ENCODE assay signal across 36 cellular contexts in the genomic region with DNA sequence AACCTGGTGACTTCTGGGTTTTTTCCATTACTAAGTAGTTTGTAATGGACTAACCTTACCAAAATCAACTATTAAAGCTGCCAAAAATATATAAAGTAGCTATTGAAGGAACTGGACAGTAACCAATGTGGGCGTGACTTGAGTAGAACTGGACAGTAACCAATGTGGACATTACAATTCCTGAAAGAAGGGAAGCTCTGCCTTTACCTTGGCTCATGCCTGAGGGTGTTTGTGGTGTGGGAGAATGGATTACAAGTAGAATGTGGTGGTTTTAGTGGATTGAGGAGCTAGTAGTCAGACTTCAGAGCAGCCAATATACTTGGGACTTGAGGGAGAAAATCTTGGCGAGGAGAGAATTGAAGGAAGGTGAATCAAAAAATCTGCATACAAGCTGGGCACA. TPM values are rescaled to one million over a fixed set of nuclear protein-coding genes. Genes with fewer than 3 reads are reported as not detected.
"Had no signal": no experiment of that assay in that cellular context is flagged by ENCODE, and none has a peak within 500 bp of the region (broad histone marks: within the 10 kb centered on the region; RNA-seq: fewer than 3 reads in every experiment).

No MANE protein-coding gene starts in this region.

- ATAC-seq: activated CD4-positive, alpha-beta T cell treated with anti-CD3 and anti-CD28 coated beads for 36 hours; activated CD8-positive, alpha-beta memory T cell treated with anti-CD3 and anti-CD28 coated beads, Interleukin-2, amount 10 ng/mL, durations not matched to agents 7 days and 5 days; activated CD8-positive, alpha-beta T cell treated with anti-CD3 and anti-CD28 coated beads, Interleukin-2, amount 10 ng/mL, durations not matched to agents 7 days and 5 days; activated naive CD8-positive, alpha-beta T cell treated with anti-CD3 and anti-CD28 coated beads, Interleukin-2, amount 50 U/mL, for 24 hours; T-helper 17 cell had no signal

- H3K4me3 ChIP-seq: adrenal gland, ascending aorta, breast epithelium, cardiac muscle cell, colonic mucosa, esophagus squamous epithelium had no signal

- H3K4me3 Mint-ChIP-seq: activated CD4-positive, alpha-beta memory T cell treated with anti-CD3 and anti-CD28 coated beads for 36 hours; activated CD4-positive, alpha-beta T cell treated with anti-CD3 and anti-CD28 coated beads for 36 hours; activated CD4-positive, alpha-beta T cell treated with anti-CD3 and anti-CD28 coated beads, Interleukin-2, amount 10 ng/mL, durations not matched to agents 24 days and 14 days; activated CD8-positive, alpha-beta memory T cell treated with anti-CD3 and anti-CD28 coated beads, Interleukin-2, amount 10 ng/mL, durations not matched to agents 7 days and 5 days; activated CD8-positive, alpha-beta T cell treated with anti-CD3 and anti-CD28 coated beads, Interleukin-2, amount 10 ng/mL, durations not matched to agents 7 days and 5 days; activated naive CD4-positive, alpha-beta T cell treated with anti-CD3 and anti-CD28 coated beads for 36 hours; activated naive CD4-positive, alpha-beta T cell treated with anti-CD3 and anti-CD28 coated beads, Interleukin-2, amount 50 U/mL, for 24 hours; activated naive CD8-positive, alpha-beta T cell treated with anti-CD3 and anti-CD28 coated beads for 36 hours; activated naive CD8-positive, alpha-beta T cell treated with anti-CD3 and anti-CD28 coated beads, Interleukin-2, amount 50 U/mL, for 24 hours; activated T-helper 1 cell treated with anti-CD3 and anti-CD28 coated beads, Interleukin-12 subunit alpha, Interleukin-12 subunit beta, Interleukin-2, Interleukin-4 antibody, amounts not matched to agents 30 ng/mL and 10 ng/mL and 1 ng/mL, durations not matched to agents 14 hours and 24 hours and 36 hours; brain; T-helper 17 cell; T-helper 2 cell treated with Interferon-gamma antibody and Interleukin-4, amounts not matched to agents 5 μg/mL and 100 μg/mL, for 36 hours had no signal

- H3K9me3 ChIP-seq: colonic mucosa, esophagus squamous epithelium had no signal

- H3K4me1 Mint-ChIP-seq: activated CD4-positive, alpha-beta T cell treated with anti-CD3 and anti-CD28 coated beads for 36 hours; activated CD4-positive, alpha-beta T cell treated with anti-CD3 and anti-CD28 coated beads, Interleukin-2, amount 10 ng/mL, durations not matched to agents 24 days and 14 days; activated CD8-positive, alpha-beta memory T cell treated with anti-CD3 and anti-CD28 coated beads, Interleukin-2, amount 10 ng/mL, durations not matched to agents 7 days and 5 days; activated naive CD4-positive, alpha-beta T cell treated with anti-CD3 and anti-CD28 coated beads, Interleukin-2, amount 50 U/mL, for 24 hours; activated naive CD8-positive, alpha-beta T cell treated with anti-CD3 and anti-CD28 coated beads for 36 hours; activated naive CD8-positive, alpha-beta T cell treated with anti-CD3 and anti-CD28 coated beads, Interleukin-2, amount 50 U/mL, for 24 hours; brain; T-helper 17 cell had no signal

- DNase-seq: activated CD4-positive, alpha-beta memory T cell treated with anti-CD3 and anti-CD28 coated beads for 36 hours; activated CD4-positive, alpha-beta T cell treated with anti-CD3 and anti-CD28 coated beads for 36 hours; activated CD4-positive, alpha-beta T cell treated with anti-CD3 and anti-CD28 coated beads, Interleukin-2, amount 10 ng/mL, durations not matched to agents 24 days and 14 days; activated CD4-positive, CD25-positive, alpha-beta regulatory T cell; activated CD4-positive, CD25-positive, alpha-beta regulatory T cell treated with anti-CD3 and anti-CD28 coated beads, Interleukin-2, amount 50 U/mL, for 72 hours; activated CD8-positive, alpha-beta memory T cell treated with anti-CD3 and anti-CD28 coated beads, Interleukin-2, amount 10 ng/mL, durations not matched to agents 7 days and 5 days; activated CD8-positive, alpha-beta memory T cell treated with anti-CD3 and anti-CD28 coated beads, Interleukin-2, amount 50 U/mL, for 4 hours; activated CD8-positive, alpha-beta T cell treated with anti-CD3 and anti-CD28 coated beads, Interleukin-2, amount 10 ng/mL, durations not matched to agents 7 days and 5 days; activated effector memory CD4-positive, alpha-beta T cell treated with anti-CD3 and anti-CD28 coated beads, Interleukin-2, amount 50 U/mL, for 16 hours; activated naive CD4-positive, alpha-beta T cell treated with anti-CD3 and anti-CD28 coated beads for 36 hours; activated naive CD8-positive, alpha-beta T cell treated with anti-CD3 and anti-CD28 coated beads for 36 hours; activated naive CD8-positive, alpha-beta T cell treated with anti-CD3 and anti-CD28 coated beads, Interleukin-2, amount 50 U/mL, for 24 hours; activated T-cell treated with anti-CD3 and anti-CD28 coated beads, Interleukin-2, amount 50 U/mL, for 1 hour; activated T-cell treated with anti-CD3 and anti-CD28 coated beads, Interleukin-2, amount 50 U/mL, for 48 hours; adrenal gland; amygdala; central memory CD4-positive, alpha-beta T cell; cerebellar nuclear complex; colonic mucosa; effector CD8-positive, alpha-beta T cell; esophagus squamous epithelium; foreskin fibroblast; head of caudate nucleus; T-helper 1 cell; T-helper 17 cell; T1000 had no signal

- H3K4me1 ChIP-seq: adrenal gland, ascending aorta, breast epithelium, colonic mucosa, esophagus squamous epithelium had no signal

- H3K36me3 ChIP-seq: adrenal gland, ascending aorta, breast epithelium, cardiac muscle cell, colonic mucosa, esophagus squamous epithelium had no signal

- H3K27me3 Mint-ChIP-seq: activated CD4-positive, alpha-beta memory T cell treated with anti-CD3 and anti-CD28 coated beads for 36 hours; activated CD4-positive, alpha-beta T cell treated with anti-CD3 and anti-CD28 coated beads for 36 hours; activated CD4-positive, alpha-beta T cell treated with anti-CD3 and anti-CD28 coated beads, Interleukin-2, amount 10 ng/mL, durations not matched to agents 24 days and 14 days; activated CD8-positive, alpha-beta memory T cell treated with anti-CD3 and anti-CD28 coated beads, Interleukin-2, amount 10 ng/mL, durations not matched to agents 7 days and 5 days; activated naive CD4-positive, alpha-beta T cell treated with anti-CD3 and anti-CD28 coated beads, Interleukin-2, amount 50 U/mL, for 24 hours; activated naive CD8-positive, alpha-beta T cell treated with anti-CD3 and anti-CD28 coated beads for 36 hours; activated naive CD8-positive, alpha-beta T cell treated with anti-CD3 and anti-CD28 coated beads, Interleukin-2, amount 50 U/mL, for 24 hours; brain; T-helper 17 cell had no signal

- H3K27me3 ChIP-seq: adrenal gland, ascending aorta, breast epithelium, cardiac muscle cell, colonic mucosa, esophagus squamous epithelium had no signal

- H3K27ac Mint-ChIP-seq: activated CD4-positive, alpha-beta memory T cell treated with anti-CD3 and anti-CD28 coated beads for 36 hours; activated CD4-positive, alpha-beta T cell treated with anti-CD3 and anti-CD28 coated beads for 36 hours; activated CD4-positive, alpha-beta T cell treated with anti-CD3 and anti-CD28 coated beads, Interleukin-2, amount 10 ng/mL, durations not matched to agents 24 days and 14 days; activated CD8-positive, alpha-beta memory T cell treated with anti-CD3 and anti-CD28 coated beads, Interleukin-2, amount 10 ng/mL, durations not matched to agents 7 days and 5 days; activated CD8-positive, alpha-beta T cell treated with anti-CD3 and anti-CD28 coated beads, Interleukin-2, amount 10 ng/mL, durations not matched to agents 7 days and 5 days; activated naive CD4-positive, alpha-beta T cell treated with anti-CD3 and anti-CD28 coated beads for 36 hours; activated naive CD4-positive, alpha-beta T cell treated with anti-CD3 and anti-CD28 coated beads, Interleukin-2, amount 50 U/mL, for 24 hours; activated naive CD8-positive, alpha-beta T cell treated with anti-CD3 and anti-CD28 coated beads for 36 hours; activated naive CD8-positive, alpha-beta T cell treated with anti-CD3 and anti-CD28 coated beads, Interleukin-2, amount 50 U/mL, for 24 hours; activated T-helper 1 cell treated with anti-CD3 and anti-CD28 coated beads, Interleukin-12 subunit alpha, Interleukin-12 subunit beta, Interleukin-2, Interleukin-4 antibody, amounts not matched to agents 30 ng/mL and 10 ng/mL and 1 ng/mL, durations not matched to agents 14 hours and 24 hours and 36 hours; activated T-helper 2 cell treated with anti-CD3 and anti-CD28 coated beads, Interferon-gamma antibody, Interleukin-2, Interleukin-4, amounts not matched to agents 10 μg/mL and 5 μg/mL and 100 μg/mL, durations not matched to agents 14 hours and 24 hours and 36 hours; brain; T-helper 17 cell; T-helper 2 cell treated with Interferon-gamma antibody and Interleukin-4, amounts not matched to agents 5 μg/mL and 100 μg/mL, for 36 hours had no signal

- H3K36me3 Mint-ChIP-seq: brain had no signal

- H3K27ac ChIP-seq: adrenal gland, ascending aorta, breast epithelium, cardiac muscle cell, colonic mucosa, epithelial cell of prostate, esophagus squamous epithelium had no signal

RNA-seq across cellular contexts. Expression of a gene that starts 17.5 kb away (rescaled TPM):
- total RNA-seq: ascending aorta, colonic mucosa, endothelial cell of umbilical vein, esophagus squamous epithelium had no signal
